ENCODE assay signal across 11 cellular contexts in genomic region chr14:61765225-61765943, GRCh38. TPM values are rescaled to one million over a fixed set of nuclear protein-coding genes. Genes with fewer than 3 reads are reported as not detected.
DNase-seq lines count a peak whose midpoint lies in the region; ATAC-seq and TF ChIP-seq lines count a peak whose summit lies in the region.
"Had no signal": no experiment of that assay in that cellular context is flagged by ENCODE, and none has a peak within 500 bp of the region (broad histone marks: within the 10 kb centered on the region; RNA-seq: fewer than 3 reads in every experiment).

No MANE protein-coding gene starts in this region.

- H3K4me3 ChIP-seq in osteoblast (ENCODE audit: insufficient read depth, low read length), result peak overlapping the region; percentile 94
- no peak overlapping the region for H3K4me3 ChIP-seq in aorta (ENCODE audit: low read length in 2 of 2)

- no peak overlapping the region for H2AFZ ChIP-seq in osteoblast (ENCODE audit: low read length)

- DNase-seq in ELF-1 (ENCODE audit: low read depth, low spot score), result peak; percentile 37
- peak; percentile 43 for DNase-seq in NCI-H2107 (lab: John Stamatoyannopoulos, UW)
- peak; percentile 58 for DNase-seq in dermis blood vessel endothelial cell
- DNase-seq in osteoblast (ENCODE audit: insufficient read length, low spot score, missing footprints), result no peak
- no peak for DNase-seq in aorta
- DNase-seq in activated CD4-positive, alpha-beta T cell treated with anti-CD3 and anti-CD28 coated beads, Interleukin-2, amount 50 U/mL, for 4 hours, result no peak
- DNase-seq in NCI-H510A (lab: John Stamatoyannopoulos, UW), result no peak
- DNase-seq: GDM1; Kasumi-1; stimulated activated naive CD4-positive, alpha-beta T cell had no signal

- H3K27ac ChIP-seq in osteoblast (ENCODE audit: low read depth, low read length), result peak overlapping the region; percentile 49
- H3K27ac ChIP-seq in aorta (ENCODE audit: low read depth in 1 of 2, low read length in 2 of 2), result no peak overlapping the region

- H3K4me1 ChIP-seq in osteoblast (ENCODE audit: insufficient read depth, low read length) (peaks cover 33% of the 10 kb centered on the region), aorta (ENCODE audit: control insufficient read depth in 1 of 2, insufficient read depth in 2 of 2, low read length in 2 of 2) (peaks cover 0 to 2% of the 10 kb centered on the region in 2 donors)

- no peak for TF ChIP-seq CTCF in osteoblast (IDR thresholded peaks at IDR 0.05; ENCODE audit: extremely low read depth, low read depth, low read length)

- no peaks in the 10 kb centered on the region for H3K9me3 ChIP-seq in osteoblast (ENCODE audit: low read depth, low read length)
- H3K9me3 ChIP-seq in aorta (ENCODE audit: control insufficient read depth, low read length), result no peaks in the 10 kb centered on the region

- H3K4me2 ChIP-seq in osteoblast (ENCODE audit: insufficient read depth, low read length), result peak overlapping the region; percentile 86

- intact Hi-C loops in aorta (cut with DNase I), result no loop called here

- 74 to 81% methylated on average over 15 of the region's 15 CpGs for WGBS in aorta, 2 donors

- H3K36me3 ChIP-seq in osteoblast (ENCODE audit: insufficient read depth, low read length) (peaks cover 36% of the 10 kb centered on the region), aorta (ENCODE audit: control insufficient read depth in 1 of 2, insufficient read depth in 2 of 2, low read length in 1 of 2) (no peaks in the 10 kb centered on the region)

- H3K79me2 ChIP-seq in osteoblast (ENCODE audit: insufficient read depth, low read length), result peaks cover 81% of the 10 kb centered on the region

- ATAC-seq in aorta (ENCODE audit: low FRiP score) (no peak), HG02852 (IDR thresholded peaks at IDR 0.05; ENCODE audit: unreplicated experiment) (no peak)

- H4K20me1 ChIP-seq in osteoblast (ENCODE audit: insufficient read depth, low read length), result peaks cover 14% of the 10 kb centered on the region

- H3K27me3 ChIP-seq in osteoblast (ENCODE audit: insufficient read depth, low read length) (no peaks in the 10 kb centered on the region), aorta (ENCODE audit: control insufficient read depth in 1 of 2, insufficient read depth in 2 of 2, low read length in 1 of 2) (no peaks in the 10 kb centered on the region)

RNA-seq across cellular contexts. Expression of gene SNAPC1, which starts 3.2 kb away (rescaled TPM):
- 27.3 and 32.2 TPM in 2 replicates for total RNA-seq in dermis blood vessel endothelial cell
- 26.5 and 35.8 TPM in 2 replicates for total RNA-seq in osteoblast
- total RNA-seq in aorta, result 1 to 10 TPM; 5.4 to 7.0 TPM
- 1 to 10 TPM; 2.9 to 5.2 TPM for polyA plus RNA-seq in aorta

RNA-seq across cellular contexts. Expression of gene SYT16, which starts 47.1 kb away (rescaled TPM):
- 0.17 and 0.79 TPM in 2 replicates for total RNA-seq in dermis blood vessel endothelial cell
- 0.29 and 0.72 TPM in 2 replicates for total RNA-seq in osteoblast
- total RNA-seq in aorta, result not detected
- 1 to 10 TPM in 1 of 2 donors, under 1 TPM in 1; 0.23 to 1.6 TPM for polyA plus RNA-seq in aorta

Comparison
In these comparisons a context has a peak if more than half of its experiments do, and no peak if none do; other contexts are left out.
1. DNase-seq: peak in ELF-1 (single experiment), NCI-H2107 (single experiment) and dermis blood vessel endothelial cell (single experiment); none in osteoblast (single experiment), aorta (0 of 2), activated CD4-positive, alpha-beta T cell treated with anti-CD3 and anti-CD28 coated beads, Interleukin-2, amount 50 U/mL, for 4 hours (0 of 2) and NCI-H510A (single experiment).